In the genomic region with DNA sequence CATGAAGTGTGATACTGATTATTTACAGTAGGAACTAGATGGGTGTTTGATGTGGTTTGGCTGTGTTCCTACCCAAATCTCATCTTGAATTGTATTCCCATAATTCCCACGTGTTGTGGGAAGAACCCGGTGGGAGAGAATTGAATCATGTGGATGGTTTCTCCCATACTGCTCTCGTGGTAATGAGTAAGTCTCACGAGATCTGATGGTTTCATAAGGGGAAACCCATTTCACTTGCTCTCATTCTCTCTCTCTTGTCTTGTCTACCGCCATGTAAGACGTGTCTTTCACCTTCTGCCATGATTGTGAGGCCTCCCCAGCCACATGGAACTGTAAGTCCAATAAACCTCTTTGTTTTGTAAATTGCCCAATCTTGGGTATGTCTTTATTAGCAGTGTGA, we compare ENCODE assay signal across 3 cellular contexts. TPM values are rescaled to one million over a fixed set of nuclear protein-coding genes. Genes with fewer than 3 reads are reported as not detected.
"Had no signal": no experiment of that assay in that cellular context is flagged by ENCODE, and none has a peak within 500 bp of the region (broad histone marks: within the 10 kb centered on the region; RNA-seq: fewer than 3 reads in every experiment).

No MANE protein-coding gene starts in this region.

RNA-seq across cellular contexts. Expression of a gene that starts 33.9 kb away (rescaled TPM):
- total RNA-seq: activated B cell treated with CpG ODN at 0.5 μM for 24 hours; activated CD8-positive, alpha-beta T cell treated with anti-CD3 and anti-CD28 coated beads for 36 hours; T-helper 2 cell treated with Interferon-gamma antibody and Interleukin-4, amounts not matched to agents 100 ng/mL and 5 ng/mL, for 36 hours had no signal
